In the genomic region with DNA sequence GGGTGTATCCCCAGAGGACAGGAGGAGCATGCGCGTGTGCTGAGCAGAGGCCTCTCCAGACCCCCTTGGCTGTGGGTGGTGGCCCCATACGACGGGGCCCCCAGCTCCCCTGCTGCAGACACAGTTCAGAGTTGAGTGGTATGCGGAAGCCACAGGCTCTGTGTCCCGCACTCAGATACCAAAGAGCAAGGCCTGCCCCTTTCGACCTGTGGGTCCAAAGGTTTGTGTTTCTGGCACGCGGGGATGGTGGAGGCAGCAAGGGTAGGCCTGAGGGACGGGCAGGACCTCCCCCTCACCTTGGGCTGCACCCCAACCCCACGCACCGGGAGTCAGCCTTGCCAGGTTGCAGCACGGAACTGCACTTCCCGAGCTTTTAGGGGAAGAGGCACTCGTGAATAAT, we compare ENCODE assay signal across 1 cellular context.
TF ChIP-seq lines count a peak whose summit lies in the region.

A gene (plus strand): TSS at position 328 of the 400 bp plus-strand sequence. CDS start 5,649 bp downstream, outside the sequence.

TF ChIP-seq in HepG2, 621 proteins besides CTCF, POLR2A, EP300 and RAD21 (continues in another document):
- TF ChIP-seq, protein P1, sequence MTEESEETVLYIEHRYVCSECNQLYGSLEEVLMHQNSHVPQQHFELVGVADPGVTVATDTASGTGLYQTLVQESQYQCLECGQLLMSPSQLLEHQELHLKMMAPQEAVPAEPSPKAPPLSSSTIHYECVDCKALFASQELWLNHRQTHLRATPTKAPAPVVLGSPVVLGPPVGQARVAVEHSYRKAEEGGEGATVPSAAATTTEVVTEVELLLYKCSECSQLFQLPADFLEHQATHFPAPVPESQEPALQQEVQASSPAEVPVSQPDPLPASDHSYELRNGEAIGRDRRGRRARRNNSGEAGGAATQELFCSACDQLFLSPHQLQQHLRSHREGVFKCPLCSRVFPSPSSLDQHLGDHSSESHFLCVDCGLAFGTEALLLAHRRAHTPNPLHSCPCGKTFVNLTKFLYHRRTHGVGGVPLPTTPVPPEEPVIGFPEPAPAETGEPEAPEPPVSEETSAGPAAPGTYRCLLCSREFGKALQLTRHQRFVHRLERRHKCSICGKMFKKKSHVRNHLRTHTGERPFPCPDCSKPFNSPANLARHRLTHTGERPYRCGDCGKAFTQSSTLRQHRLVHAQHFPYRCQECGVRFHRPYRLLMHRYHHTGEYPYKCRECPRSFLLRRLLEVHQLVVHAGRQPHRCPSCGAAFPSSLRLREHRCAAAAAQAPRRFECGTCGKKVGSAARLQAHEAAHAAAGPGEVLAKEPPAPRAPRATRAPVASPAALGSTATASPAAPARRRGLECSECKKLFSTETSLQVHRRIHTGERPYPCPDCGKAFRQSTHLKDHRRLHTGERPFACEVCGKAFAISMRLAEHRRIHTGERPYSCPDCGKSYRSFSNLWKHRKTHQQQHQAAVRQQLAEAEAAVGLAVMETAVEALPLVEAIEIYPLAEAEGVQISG (CRISPR knock-in tag; IDR thresholded peaks at IDR 0.05): 0 out of 2 replicates have a peak, but pooled peaks have one; percentile 18
- TF ChIP-seq PHF20 (CRISPR knock-in tag; IDR thresholded peaks at IDR 0.05) (0 out of 2 replicates have a peak, but pooled peaks have one; percentile 27), ZFX (CRISPR knock-in tag; IDR thresholded peaks at IDR 0.05; ENCODE audit: low read depth) (peak; percentile 71), KDM6A (CRISPR knock-in tag; IDR thresholded peaks at IDR 0.05; ENCODE audit: low read depth) (0 out of 2 replicates have a peak, but pooled peaks have one; percentile 32), ATF1 (CRISPR knock-in tag; IDR thresholded peaks at IDR 0.05) (no peak), TEAD3 (CRISPR knock-in tag; optimal IDR thresholded peaks at IDR 0.05; ENCODE audit: borderline replicate concordance) (peak; percentile 96), ELF3 (CRISPR knock-in tag; IDR thresholded peaks at IDR 0.05) (peak; percentile 82), SRSF4 (IDR thresholded peaks at IDR 0.05; ENCODE audit: low read depth, low read length, poor library complexity, severe bottlenecking) (no peak), ZNF788 (CRISPR knock-in tag; IDR thresholded peaks at IDR 0.05; ENCODE audit: borderline replicate concordance) (0 out of 2 replicates have a peak, but pooled peaks have one; percentile 13), MED8 (CRISPR knock-in tag; IDR thresholded peaks at IDR 0.05; ENCODE audit: insufficient replicate concordance) (no peak), NAIF1 (CRISPR knock-in tag; IDR thresholded peaks at IDR 0.05; ENCODE audit: borderline replicate concordance) (no peak), ESRRA (CRISPR knock-in tag; IDR thresholded peaks at IDR 0.05; ENCODE audit: low read depth) (0 out of 2 replicates have a peak, but pooled peaks have one; percentile 28), ZMAT3 (CRISPR knock-in tag; conservative IDR thresholded peaks at IDR 0.05) (no peak), AKAP8 (CRISPR knock-in tag; IDR thresholded peaks at IDR 0.05) (no peak), MTA1 (CRISPR knock-in tag; IDR thresholded peaks at IDR 0.05; ENCODE audit: borderline replicate concordance) (peak; percentile 72; the same call in 1 of the 2 replicates), NCOR1 (IDR thresholded peaks at IDR 0.05; ENCODE audit: borderline replicate concordance, low read length) (peak; percentile 69; the same call in 1 of the 2 replicates), GATAD2A (CRISPR knock-in tag; IDR thresholded peaks at IDR 0.05) (0 out of 2 replicates have a peak, but pooled peaks have one; percentile 22), RFX5 (IDR thresholded peaks at IDR 0.05; ENCODE audit: low read depth, low read length) (no peak), SATB2 (CRISPR knock-in tag; IDR thresholded peaks at IDR 0.05) (no peak), CREB1 (IDR thresholded peaks at IDR 0.05) (no peak), CREB1 (CRISPR knock-in tag; IDR thresholded peaks at IDR 0.05) (no peak), NCOA2 (CRISPR knock-in tag; IDR thresholded peaks at IDR 0.05) (0 out of 2 replicates have a peak, but pooled peaks have one; percentile 26), SOX13 (IDR thresholded peaks at IDR 0.05) (no peak), SOX13 (CRISPR knock-in tag; conservative IDR thresholded peaks at IDR 0.05 in 1 of 2, IDR thresholded peaks at IDR 0.05 in 1 of 2) (0 out of 4 replicates have a peak, but pooled peaks of 1 of the 2 experiments have one; percentile 13), HOXA3 (CRISPR knock-in tag; IDR thresholded peaks at IDR 0.05) (no peak; the same call in 1 of the 2 replicates), ZNF569 (CRISPR knock-in tag; IDR thresholded peaks at IDR 0.05; ENCODE audit: borderline replicate concordance) (no peak), DMAP1 (CRISPR knock-in tag; IDR thresholded peaks at IDR 0.05) (peak; percentile 26; the same call in 1 of the 2 replicates), MYNN (CRISPR knock-in tag; IDR thresholded peaks at IDR 0.05; ENCODE audit: low read depth) (no peak), DR1 (CRISPR knock-in tag; IDR thresholded peaks at IDR 0.05) (no peak), HNF4G (IDR thresholded peaks at IDR 0.05; ENCODE audit: borderline replicate concordance, low read depth, low read length) (peak; percentile 74), HNF4G (CRISPR knock-in tag; IDR thresholded peaks at IDR 0.05; ENCODE audit: borderline replicate concordance, low read depth) (no peak), ZBTB7B (CRISPR knock-in tag; IDR thresholded peaks at IDR 0.05) (peak; percentile 42; the same call in 1 of the 2 replicates), ELF1 (CRISPR knock-in tag; IDR thresholded peaks at IDR 0.05) (peak; percentile 85), ZNF484 (CRISPR knock-in tag; IDR thresholded peaks at IDR 0.05; ENCODE audit: borderline replicate concordance, low read depth) (no peak), SMC3 (IDR thresholded peaks at IDR 0.05; ENCODE audit: low read length) (no peak), SALL1 (CRISPR knock-in tag; IDR thresholded peaks at IDR 0.05) (peak; percentile 66), PLRG1 (conservative IDR thresholded peaks at IDR 0.05) (no peak), GATA4 (IDR thresholded peaks at IDR 0.05; ENCODE audit: borderline replicate concordance, low read depth) (no peak), ZKSCAN8 (CRISPR knock-in tag; IDR thresholded peaks at IDR 0.05; ENCODE audit: borderline replicate concordance) (no peak), ZEB1 (IDR thresholded peaks at IDR 0.05; ENCODE audit: insufficient replicate concordance, low read depth) (peak; percentile 39), HDAC1 (CRISPR knock-in tag; IDR thresholded peaks at IDR 0.05) (peak; percentile 72), MYC (CRISPR knock-in tag; IDR thresholded peaks at IDR 0.05; ENCODE audit: borderline replicate concordance) (peak; percentile 22; the same call in 1 of the 2 replicates), ZNF44 (CRISPR knock-in tag; IDR thresholded peaks at IDR 0.05) (no peak), PHF21A (CRISPR knock-in tag; IDR thresholded peaks at IDR 0.05) (peak; percentile 17; the same call in 1 of the 2 replicates), EED (CRISPR knock-in tag; IDR thresholded peaks at IDR 0.05) (no peak), BHLHE40 (IDR thresholded peaks at IDR 0.05; ENCODE audit: low read length) (peak; percentile 71), STAT5B (CRISPR knock-in tag; IDR thresholded peaks at IDR 0.05) (no peak), ZNF670 (CRISPR knock-in tag; IDR thresholded peaks at IDR 0.05; ENCODE audit: borderline replicate concordance) (no peak), HNF4A (CRISPR knock-in tag; IDR thresholded peaks at IDR 0.05) (peak; percentile 92), LCORL (IDR thresholded peaks at IDR 0.05) (no peak), LCORL (CRISPR knock-in tag; IDR thresholded peaks at IDR 0.05) (peak; percentile 57; the same call in 1 of the 2 replicates), SAP130 (CRISPR knock-in tag; IDR thresholded peaks at IDR 0.05; ENCODE audit: low read depth) (peak; percentile 22; the same call in 1 of the 2 replicates), HNRNPH1 (optimal IDR thresholded peaks at IDR 0.05; ENCODE audit: low read depth, low read length) (no peak), ZFY (CRISPR knock-in tag; IDR thresholded peaks at IDR 0.05) (0 out of 2 replicates have a peak, but pooled peaks have one; percentile 29)
- TF ChIP-seq, protein P2, sequence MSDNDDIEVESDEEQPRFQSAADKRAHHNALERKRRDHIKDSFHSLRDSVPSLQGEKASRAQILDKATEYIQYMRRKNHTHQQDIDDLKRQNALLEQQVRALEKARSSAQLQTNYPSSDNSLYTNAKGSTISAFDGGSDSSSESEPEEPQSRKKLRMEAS (IDR thresholded peaks at IDR 0.05): peak; percentile 70
- TF ChIP-seq, protein P3, sequence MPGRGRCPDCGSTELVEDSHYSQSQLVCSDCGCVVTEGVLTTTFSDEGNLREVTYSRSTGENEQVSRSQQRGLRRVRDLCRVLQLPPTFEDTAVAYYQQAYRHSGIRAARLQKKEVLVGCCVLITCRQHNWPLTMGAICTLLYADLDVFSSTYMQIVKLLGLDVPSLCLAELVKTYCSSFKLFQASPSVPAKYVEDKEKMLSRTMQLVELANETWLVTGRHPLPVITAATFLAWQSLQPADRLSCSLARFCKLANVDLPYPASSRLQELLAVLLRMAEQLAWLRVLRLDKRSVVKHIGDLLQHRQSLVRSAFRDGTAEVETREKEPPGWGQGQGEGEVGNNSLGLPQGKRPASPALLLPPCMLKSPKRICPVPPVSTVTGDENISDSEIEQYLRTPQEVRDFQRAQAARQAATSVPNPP (CRISPR knock-in tag; IDR thresholded peaks at IDR 0.05): no peak
- TF ChIP-seq, protein P4, sequence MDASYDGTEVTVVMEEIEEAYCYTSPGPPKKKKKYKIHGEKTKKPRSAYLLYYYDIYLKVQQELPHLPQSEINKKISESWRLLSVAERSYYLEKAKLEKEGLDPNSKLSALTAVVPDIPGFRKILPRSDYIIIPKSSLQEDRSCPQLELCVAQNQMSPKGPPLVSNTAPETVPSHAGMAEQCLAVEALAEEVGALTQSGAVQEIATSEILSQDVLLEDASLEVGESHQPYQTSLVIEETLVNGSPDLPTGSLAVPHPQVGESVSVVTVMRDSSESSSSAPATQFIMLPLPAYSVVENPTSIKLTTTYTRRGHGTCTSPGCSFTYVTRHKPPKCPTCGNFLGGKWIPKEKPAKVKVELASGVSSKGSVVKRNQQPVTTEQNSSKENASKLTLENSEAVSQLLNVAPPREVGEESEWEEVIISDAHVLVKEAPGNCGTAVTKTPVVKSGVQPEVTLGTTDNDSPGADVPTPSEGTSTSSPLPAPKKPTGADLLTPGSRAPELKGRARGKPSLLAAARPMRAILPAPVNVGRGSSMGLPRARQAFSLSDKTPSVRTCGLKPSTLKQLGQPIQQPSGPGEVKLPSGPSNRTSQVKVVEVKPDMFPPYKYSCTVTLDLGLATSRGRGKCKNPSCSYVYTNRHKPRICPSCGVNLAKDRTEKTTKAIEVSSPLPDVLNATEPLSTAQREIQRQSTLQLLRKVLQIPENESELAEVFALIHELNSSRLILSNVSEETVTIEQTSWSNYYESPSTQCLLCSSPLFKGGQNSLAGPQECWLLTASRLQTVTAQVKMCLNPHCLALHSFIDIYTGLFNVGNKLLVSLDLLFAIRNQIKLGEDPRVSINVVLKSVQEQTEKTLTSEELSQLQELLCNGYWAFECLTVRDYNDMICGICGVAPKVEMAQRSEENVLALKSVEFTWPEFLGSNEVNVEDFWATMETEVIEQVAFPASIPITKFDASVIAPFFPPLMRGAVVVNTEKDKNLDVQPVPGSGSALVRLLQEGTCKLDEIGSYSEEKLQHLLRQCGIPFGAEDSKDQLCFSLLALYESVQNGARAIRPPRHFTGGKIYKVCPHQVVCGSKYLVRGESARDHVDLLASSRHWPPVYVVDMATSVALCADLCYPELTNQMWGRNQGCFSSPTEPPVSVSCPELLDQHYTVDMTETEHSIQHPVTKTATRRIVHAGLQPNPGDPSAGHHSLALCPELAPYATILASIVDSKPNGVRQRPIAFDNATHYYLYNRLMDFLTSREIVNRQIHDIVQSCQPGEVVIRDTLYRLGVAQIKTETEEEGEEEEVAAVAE (CRISPR knock-in tag; IDR thresholded peaks at IDR 0.05; ENCODE audit: borderline replicate concordance): no peak
- TF ChIP-seq, protein P5, sequence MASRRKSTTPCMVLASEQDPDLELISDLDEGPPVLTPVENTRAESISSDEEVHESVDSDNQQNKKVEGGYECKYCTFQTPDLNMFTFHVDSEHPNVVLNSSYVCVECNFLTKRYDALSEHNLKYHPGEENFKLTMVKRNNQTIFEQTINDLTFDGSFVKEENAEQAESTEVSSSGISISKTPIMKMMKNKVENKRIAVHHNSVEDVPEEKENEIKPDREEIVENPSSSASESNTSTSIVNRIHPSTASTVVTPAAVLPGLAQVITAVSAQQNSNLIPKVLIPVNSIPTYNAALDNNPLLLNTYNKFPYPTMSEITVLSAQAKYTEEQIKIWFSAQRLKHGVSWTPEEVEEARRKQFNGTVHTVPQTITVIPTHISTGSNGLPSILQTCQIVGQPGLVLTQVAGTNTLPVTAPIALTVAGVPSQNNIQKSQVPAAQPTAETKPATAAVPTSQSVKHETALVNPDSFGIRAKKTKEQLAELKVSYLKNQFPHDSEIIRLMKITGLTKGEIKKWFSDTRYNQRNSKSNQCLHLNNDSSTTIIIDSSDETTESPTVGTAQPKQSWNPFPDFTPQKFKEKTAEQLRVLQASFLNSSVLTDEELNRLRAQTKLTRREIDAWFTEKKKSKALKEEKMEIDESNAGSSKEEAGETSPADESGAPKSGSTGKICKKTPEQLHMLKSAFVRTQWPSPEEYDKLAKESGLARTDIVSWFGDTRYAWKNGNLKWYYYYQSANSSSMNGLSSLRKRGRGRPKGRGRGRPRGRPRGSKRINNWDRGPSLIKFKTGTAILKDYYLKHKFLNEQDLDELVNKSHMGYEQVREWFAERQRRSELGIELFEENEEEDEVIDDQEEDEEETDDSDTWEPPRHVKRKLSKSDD (CRISPR knock-in tag; IDR thresholded peaks at IDR 0.05; ENCODE audit: low read depth): no peak
- TF ChIP-seq, protein P6, sequence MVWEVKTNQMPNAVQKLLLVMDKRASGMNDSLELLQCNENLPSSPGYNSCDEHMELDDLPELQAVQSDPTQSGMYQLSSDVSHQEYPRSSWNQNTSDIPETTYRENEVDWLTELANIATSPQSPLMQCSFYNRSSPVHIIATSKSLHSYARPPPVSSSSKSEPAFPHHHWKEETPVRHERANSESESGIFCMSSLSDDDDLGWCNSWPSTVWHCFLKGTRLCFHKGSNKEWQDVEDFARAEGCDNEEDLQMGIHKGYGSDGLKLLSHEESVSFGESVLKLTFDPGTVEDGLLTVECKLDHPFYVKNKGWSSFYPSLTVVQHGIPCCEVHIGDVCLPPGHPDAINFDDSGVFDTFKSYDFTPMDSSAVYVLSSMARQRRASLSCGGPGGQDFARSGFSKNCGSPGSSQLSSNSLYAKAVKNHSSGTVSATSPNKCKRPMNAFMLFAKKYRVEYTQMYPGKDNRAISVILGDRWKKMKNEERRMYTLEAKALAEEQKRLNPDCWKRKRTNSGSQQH (CRISPR knock-in tag; IDR thresholded peaks at IDR 0.05; ENCODE audit: low read depth): no peak
- TF ChIP-seq, protein P7, sequence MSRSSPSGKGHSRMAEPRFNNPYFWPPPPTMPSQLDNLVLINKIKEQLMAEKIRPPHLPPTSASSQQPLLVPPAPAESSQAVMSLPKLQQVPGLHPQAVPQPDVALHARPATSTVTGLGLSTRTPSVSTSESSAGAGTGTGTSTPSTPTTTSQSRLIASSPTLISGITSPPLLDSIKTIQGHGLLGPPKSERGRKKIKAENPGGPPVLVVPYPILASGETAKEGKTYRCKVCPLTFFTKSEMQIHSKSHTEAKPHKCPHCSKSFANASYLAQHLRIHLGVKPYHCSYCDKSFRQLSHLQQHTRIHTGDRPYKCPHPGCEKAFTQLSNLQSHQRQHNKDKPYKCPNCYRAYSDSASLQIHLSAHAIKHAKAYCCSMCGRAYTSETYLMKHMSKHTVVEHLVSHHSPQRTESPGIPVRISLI (CRISPR knock-in tag; IDR thresholded peaks at IDR 0.05; ENCODE audit: borderline replicate concordance): no peak
